ENCODE assay signal across 8 cellular contexts in the genomic region with DNA sequence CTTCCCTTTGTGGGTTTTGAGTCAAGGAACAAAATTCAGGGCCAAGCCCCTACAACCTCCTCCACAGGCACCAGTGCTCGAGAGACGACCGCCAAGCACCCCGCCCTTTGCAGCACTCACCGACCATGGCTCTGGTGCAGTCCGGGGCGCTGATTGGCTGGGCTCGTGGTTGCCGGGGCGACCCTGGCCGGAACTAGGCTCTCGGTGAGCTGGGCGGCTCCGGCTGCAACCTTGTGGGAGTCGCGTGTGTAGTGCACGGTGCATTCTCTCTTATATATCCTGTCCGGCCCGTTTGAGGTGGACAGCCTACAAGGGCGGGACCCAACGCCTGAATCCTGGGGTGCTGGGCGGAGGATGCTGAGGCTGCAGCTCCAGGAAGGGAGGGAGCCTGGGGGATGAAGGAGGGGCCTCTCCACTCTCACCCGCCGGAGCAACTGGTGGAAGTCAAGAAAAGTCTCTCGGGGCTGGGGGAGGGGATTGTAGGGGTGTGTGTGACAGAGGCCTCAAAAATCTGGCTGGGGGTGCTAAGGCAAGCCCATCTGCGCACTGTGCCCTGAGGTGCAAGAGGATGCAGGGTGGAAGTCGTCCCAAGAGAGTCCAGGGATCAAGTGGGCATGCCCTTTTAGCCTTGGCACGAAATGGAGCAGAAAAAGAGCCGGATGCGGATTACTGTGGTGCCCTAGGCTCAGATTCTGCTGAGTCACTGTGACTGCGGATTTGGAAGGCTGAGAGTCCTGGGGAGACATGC. TPM values are rescaled to one million over a fixed set of nuclear protein-coding genes. Genes with fewer than 3 reads are reported as not detected.
DNase-seq lines count a peak whose midpoint lies in the region; ATAC-seq and TF ChIP-seq lines count a peak whose summit lies in the region.

TSS of gene NQO1 (minus strand) at position 248 of the 748 bp plus-strand sequence. CDS start at position 127, 121 bp downstream.

- peak within 1 kb of the TSS; percentile 65 for H3K4me3 ChIP-seq in BE2C (ENCODE audit: low read depth, low read length)
- peak within 1 kb of the TSS; percentile 85 to 90 for H3K4me3 ChIP-seq in duodenal mucosa (ENCODE audit: low read depth in 1 of 2, low read length in 2 of 2)
- peak within 1 kb of the TSS; percentile 34 for H3K4me3 ChIP-seq in lower leg skin (ENCODE audit: low read depth, poor library complexity, severe bottlenecking)

- CTCF ChIA-PET in activated CD4-positive, alpha-beta memory T cell treated with anti-CD3 and anti-CD28 coated beads for 36 hours (lab: Charles Lee), result interaction anchor here (0.6 to 6.5 kb wide), 4 partner anchors 28 to 597 kb away, joined by 3 to 54 read pairs (median 3); partner anchors contain the start of gene NOB1

- H3K4me1 Mint-ChIP-seq in activated CD4-positive, alpha-beta memory T cell treated with anti-CD3 and anti-CD28 coated beads for 36 hours (ENCODE audit: low read depth), result peaks cover 17% of the 10 kb centered on the region

- peak within 1 kb of the TSS; percentile 86 for H3K27ac Mint-ChIP-seq in activated CD4-positive, alpha-beta memory T cell treated with anti-CD3 and anti-CD28 coated beads for 36 hours

- H3K4me1 ChIP-seq in BE2C (peaks cover 12% of the 10 kb centered on the region), duodenal mucosa (ENCODE audit: control insufficient read depth in 1 of 2, insufficient read depth in 2 of 2, low read length in 2 of 2) (peaks cover 25 to 27% of the 10 kb centered on the region in 2 donors)

- peak; percentile 97 for DNase-seq in BE2C
- peak; percentile 63 for DNase-seq in NCI-H526 treated with DMSO at 0.1 percent for 48 hours (lab: John Stamatoyannopoulos, UW)
- DNase-seq in activated CD4-positive, alpha-beta memory T cell treated with anti-CD3 and anti-CD28 coated beads for 36 hours, result peak; percentile 96
- peak; percentile 83 to 98 for DNase-seq in lower leg skin (ENCODE audit: low spot score in 2 of 2)
- DNase-seq in stimulated activated CD4-positive, alpha-beta T cell treated with anti-CD3 and anti-CD28 coated beads, Interleukin-4, amount 100 ng/mL, for 48 hours (ENCODE audit: low read depth in 2 of 2), result peak; percentile 88 to 90

- no peaks in the 10 kb centered on the region for H3K27me3 Mint-ChIP-seq in activated CD4-positive, alpha-beta memory T cell treated with anti-CD3 and anti-CD28 coated beads for 36 hours

- H3K27me3 ChIP-seq in BE2C (no peaks in the 10 kb centered on the region), duodenal mucosa (ENCODE audit: control insufficient read depth in 1 of 2, insufficient read depth in 2 of 2, low read length in 2 of 2) (no peaks in the 10 kb centered on the region)

- peak within 1 kb of the TSS; percentile 79 for H3K27ac ChIP-seq in duodenal mucosa (ENCODE audit: low read depth, low read length)

- ATAC-seq in HG03442 (IDR thresholded peaks at IDR 0.05; ENCODE audit: unreplicated experiment), result peak; percentile 93

- WGBS in lower leg skin, 2 donors, result 1 to 2% methylated on average over 28 to 31 of the region's 31 CpGs

- H3K9me3 ChIP-seq in BE2C (no peaks in the 10 kb centered on the region), duodenal mucosa (ENCODE audit: control insufficient read depth in 1 of 2, low read length in 2 of 2) (no peaks in the 10 kb centered on the region)

- TF ChIP-seq CTCF in BE2C (IDR thresholded peaks at IDR 0.05; ENCODE audit: low read depth, low read length) (no peak), lower leg skin (IDR thresholded peaks at IDR 0.05) (no peak)

- TF ChIP-seq POLR2A in GM19193 (IDR thresholded peaks at IDR 0.05; ENCODE audit: extremely low read depth, insufficient read depth, insufficient read length) (peak; percentile 77), lower leg skin (IDR thresholded peaks at IDR 0.05) (no peak)

- POLR2A ChIA-PET in activated CD4-positive, alpha-beta memory T cell treated with anti-CD3 and anti-CD28 coated beads for 36 hours (lab: Charles Lee), result interaction anchor here (0.8 to 2.3 kb wide), 3 partner anchors 11 to 330 kb away, joined by 3 to 15 read pairs (median 6); partner anchors contain the start of gene NOB1

- H3K36me3 ChIP-seq in BE2C (no peaks in the 10 kb centered on the region), duodenal mucosa (ENCODE audit: control insufficient read depth in 1 of 2, insufficient read depth in 2 of 2, low read length in 2 of 2) (no peaks in the 10 kb centered on the region)

- peak within 1 kb of the TSS; percentile 72 to 80 for H3K9ac ChIP-seq in duodenal mucosa (ENCODE audit: low read depth in 1 of 2, low read length in 2 of 2)

- peak within 1 kb of the TSS; percentile 87 for H3K4me3 Mint-ChIP-seq in activated CD4-positive, alpha-beta memory T cell treated with anti-CD3 and anti-CD28 coated beads for 36 hours

- H3K9me3 Mint-ChIP-seq in activated CD4-positive, alpha-beta memory T cell treated with anti-CD3 and anti-CD28 coated beads for 36 hours, result no peaks in the 10 kb centered on the region

- intact Hi-C loops in activated CD4-positive, alpha-beta memory T cell treated with anti-CD3 and anti-CD28 coated beads for 36 hours (cut with micrococcal nuclease), result loop anchor here (1.0 kb wide), 4 partner anchors 17 to 302 kb away; partner anchors contain the start of genes CYB5B and NOB1
- intact Hi-C loops in lower leg skin (cut with DNase I; ENCODE audit: low total_unique reads), result no loop called here

- no peaks in the 10 kb centered on the region for H3K36me3 Mint-ChIP-seq in activated CD4-positive, alpha-beta memory T cell treated with anti-CD3 and anti-CD28 coated beads for 36 hours

RNA-seq across cellular contexts. Expression of gene NQO1, which starts in this region (rescaled TPM):
- polyA plus RNA-seq in BE2C (2012; ENCODE audit: insufficient read depth, insufficient read length, low read depth), result 25.0 TPM
- total RNA-seq in activated CD4-positive, alpha-beta memory T cell treated with anti-CD3 and anti-CD28 coated beads for 36 hours, result 10 to 100 TPM; 14.9 to 18.2 TPM
- 10 to 100 TPM in 3 of 4 donors, 1 to 10 TPM in 1; 8.8 to 27.3 (median 14.8) TPM for total RNA-seq in lower leg skin

Comparison
In these comparisons a context has a peak if more than half of its experiments do, and no peak if none do; other contexts are left out.
1. Peak in every context shown above with its lines: DNase-seq, ATAC-seq, H3K4me3 ChIP-seq and H3K27ac ChIP-seq.
2. H3K4me3 ChIP-seq: peak in every context shown above with its lines; median percentile 88 in duodenal mucosa; 65 in BE2C; 34 in lower leg skin.